20 cellular contexts compared by ENCODE assay signal in the genomic region with DNA sequence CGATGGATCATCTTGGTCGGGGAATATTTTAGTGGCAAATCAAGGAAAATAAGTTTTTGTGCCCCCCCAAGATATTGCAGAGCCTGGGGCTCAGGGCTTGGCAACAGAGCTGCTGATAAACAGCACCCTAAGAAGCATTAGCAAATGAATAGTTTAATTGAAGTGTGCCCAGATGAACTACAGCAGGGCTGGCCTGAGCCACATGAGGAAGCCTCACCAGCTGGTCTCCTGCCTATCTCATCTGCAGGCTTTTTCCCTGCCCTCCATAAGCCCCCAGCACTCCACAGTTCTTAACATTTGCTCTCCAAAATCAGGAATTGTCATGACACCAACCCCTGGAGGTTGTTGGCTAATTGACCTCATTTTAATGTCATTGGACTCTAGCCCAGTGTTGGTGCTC.
DNase-seq lines count a peak whose midpoint lies in the region; ATAC-seq and TF ChIP-seq lines count a peak whose summit lies in the region.
"Had no signal": no experiment of that assay in that cellular context is flagged by ENCODE, and none has a peak within 500 bp of the region (broad histone marks: within the 10 kb centered on the region; RNA-seq: fewer than 3 reads in every experiment).

No MANE protein-coding gene starts in this region.

- peaks cover 45% of the 10 kb centered on the region for H3K4me1 Mint-ChIP-seq in WTC11
- peaks cover 29% of the 10 kb centered on the region for H3K4me1 Mint-ChIP-seq in glutamatergic neuron (ENCODE audit: low read depth, unreplicated experiment)
- no peaks in the 10 kb centered on the region for H3K4me1 Mint-ChIP-seq in stimulated activated effector memory CD8-positive, alpha-beta T cell treated with anti-CD3 and anti-CD28 coated beads, Interleukin-12 subunit alpha, Interleukin-12 subunit beta, amount 100 ng/mL, for 72 hours

- H3K79me1 ChIP-seq in neuronal stem cell (ENCODE audit: low read depth, low read length): no peaks in the 10 kb centered on the region

- H2AK5ac ChIP-seq in neuronal stem cell (ENCODE audit: low read depth, low read length): no peak overlapping the region

- no peak overlapping the region for H3K9ac ChIP-seq in neuronal stem cell (ENCODE audit: low read depth, low read length, poor library complexity)
- H3K9ac ChIP-seq: BLaER1 had no signal

- no peak overlapping the region for H2BK5ac ChIP-seq in neuronal stem cell (ENCODE audit: low read length)

- H3K27ac Mint-ChIP-seq in WTC11 (no peak overlapping the region), glutamatergic neuron (ENCODE audit: unreplicated experiment) (peak overlapping the region; percentile 69)
- H3K27ac Mint-ChIP-seq in stimulated activated effector memory CD8-positive, alpha-beta T cell treated with anti-CD3 and anti-CD28 coated beads, Interleukin-12 subunit alpha, Interleukin-12 subunit beta, amount 100 ng/mL, for 72 hours: no peak overlapping the region
- H3K27ac Mint-ChIP-seq: B cell; CD4-positive, CD25-positive, alpha-beta regulatory T cell; CD8-positive, alpha-beta T cell had no signal

- H4K91ac ChIP-seq in neuronal stem cell (ENCODE audit: low read depth, low read length, poor library complexity): no peak overlapping the region

- H3K27me3 Mint-ChIP-seq in WTC11 (ENCODE audit: low read depth) (no peaks in the 10 kb centered on the region), glutamatergic neuron (ENCODE audit: unreplicated experiment) (peaks cover 5% of the 10 kb centered on the region)

- peak overlapping the region; percentile 2 for H2AFZ ChIP-seq in neuronal stem cell (ENCODE audit: low read length)

- H3K27ac ChIP-seq in neuronal stem cell (replicated peaks; ENCODE audit: low read length) (no peak overlapping the region), coronary artery (no peak overlapping the region)
- H3K27ac ChIP-seq: 22Rv1, BLaER1, C4-2B had no signal

- H3K4me3 Mint-ChIP-seq in WTC11: no peak overlapping the region
- no peak overlapping the region for H3K4me3 Mint-ChIP-seq in glutamatergic neuron (ENCODE audit: unreplicated experiment)
- no peak overlapping the region for H3K4me3 Mint-ChIP-seq in stimulated activated effector memory CD8-positive, alpha-beta T cell treated with anti-CD3 and anti-CD28 coated beads, Interleukin-12 subunit alpha, Interleukin-12 subunit beta, amount 100 ng/mL, for 72 hours
- H3K4me3 Mint-ChIP-seq: B cell; CD4-positive, CD25-positive, alpha-beta regulatory T cell; CD8-positive, alpha-beta T cell had no signal

- ATAC-seq in WTC11: peak; percentile 38; the same call in 1 of the 2 replicates
- no peak for ATAC-seq in GM18505 (IDR thresholded peaks at IDR 0.05; ENCODE audit: unreplicated experiment)
- ATAC-seq in stimulated activated effector memory CD8-positive, alpha-beta T cell treated with anti-CD3 and anti-CD28 coated beads, Interleukin-12 subunit alpha, Interleukin-12 subunit beta, amount 100 ng/mL, for 72 hours: no peak
- ATAC-seq: CD8-positive, alpha-beta T cell had no signal

- H2BK12ac ChIP-seq in neuronal stem cell (ENCODE audit: low read length): no peak overlapping the region

- H3K4me3 ChIP-seq in neuronal stem cell (ENCODE audit: low read length in 2 of 2) (no peak overlapping the region), coronary artery (no peak overlapping the region)
- H3K4me3 ChIP-seq: BLaER1, HAP-1 had no signal

- no peak overlapping the region for H3K14ac ChIP-seq in neuronal stem cell (ENCODE audit: low read length)

- POLR2A ChIA-PET in WTC11 (lab: Charles Lee): no interaction called here

- no peak overlapping the region for H4K8ac ChIP-seq in neuronal stem cell (ENCODE audit: low read depth, low read length)

- CTCF ChIA-PET in WTC11 (lab: Charles Lee): no interaction called here

- H3K9me3 ChIP-seq in neuronal stem cell (replicated peaks in 1 of 2; ENCODE audit: control insufficient read depth in 2 of 2, insufficient read depth in 1 of 2, low read depth in 1 of 2, low read length in 2 of 2): peaks cover 4 to 26% of the 10 kb centered on the region in 2 donors
- H3K9me3 ChIP-seq: Caco-2, HAP-1 had no signal

- H3K4ac ChIP-seq in neuronal stem cell (ENCODE audit: low read length): no peak overlapping the region

- no peak overlapping the region for H3K4me2 ChIP-seq in neuronal stem cell (ENCODE audit: insufficient read depth, low read length, poor library complexity, severe bottlenecking)
- H3K4me2 ChIP-seq: BLaER1 had no signal

- no peak for TF ChIP-seq CTCF in WTC11 (IDR thresholded peaks at IDR 0.05)
- no peak for TF ChIP-seq CTCF in glutamatergic neuron (IDR thresholded peaks at IDR 0.05; ENCODE audit: partially characterized antibody, unreplicated experiment)
- no peak for TF ChIP-seq CTCF in coronary artery (IDR thresholded peaks at IDR 0.05)

- peaks cover 19 to 30% of the 10 kb centered on the region in 2 donors for H3K4me1 ChIP-seq in neuronal stem cell (ENCODE audit: control insufficient read depth in 2 of 2, insufficient read depth in 1 of 2, low read depth in 1 of 2, low read length in 2 of 2)
- H3K4me1 ChIP-seq: Caco-2, HAP-1 had no signal

- no peak for TF ChIP-seq POLR2A in GM18505 (IDR thresholded peaks at IDR 0.05; ENCODE audit: borderline replicate concordance, extremely low read depth, insufficient read depth, insufficient read length)

- peaks cover 11% of the 10 kb centered on the region for H3K9me3 Mint-ChIP-seq in WTC11
- H3K9me3 Mint-ChIP-seq in glutamatergic neuron (ENCODE audit: unreplicated experiment): peaks cover 7% of the 10 kb centered on the region
- H3K9me3 Mint-ChIP-seq in stimulated activated effector memory CD8-positive, alpha-beta T cell treated with anti-CD3 and anti-CD28 coated beads, Interleukin-12 subunit alpha, Interleukin-12 subunit beta, amount 100 ng/mL, for 72 hours: no peaks in the 10 kb centered on the region
- H3K9me3 Mint-ChIP-seq: CD8-positive, alpha-beta T cell had no signal

- DNase-seq in NCI-H82 (lab: John Stamatoyannopoulos, UW) (peak; percentile 58), NCI-H82 treated with DMSO at 0.1 percent for 48 hours (lab: John Stamatoyannopoulos, UW; ENCODE audit: unreplicated experiment) (no peak), WTC11 (ENCODE audit: low spot score) (no peak), glutamatergic neuron (peak; percentile 35), neuronal stem cell (ENCODE audit: low spot score) (no peak), coronary artery (ENCODE audit: low spot score) (no peak)
- DNase-seq in stimulated activated effector memory CD8-positive, alpha-beta T cell treated with anti-CD3 and anti-CD28 coated beads, Interleukin-12 subunit alpha, Interleukin-12 subunit beta, amount 100 ng/mL, for 72 hours (ENCODE audit: low spot score in 2 of 2): no peak
- DNase-seq: Caco-2; CD4-positive, CD25-positive, alpha-beta regulatory T cell; CD8-positive, alpha-beta T cell; DMS 273 treated with DMSO at 0.1 percent for 48 hours; DMS79; EL; GDM1 had no signal

- no peak overlapping the region for H3K18ac ChIP-seq in neuronal stem cell (ENCODE audit: low read length)

- no peak overlapping the region for H3K23ac ChIP-seq in neuronal stem cell (ENCODE audit: low read depth, low read length, poor library complexity)

- no peaks in the 10 kb centered on the region for H3K36me3 ChIP-seq in neuronal stem cell (replicated peaks in 1 of 2; ENCODE audit: control insufficient read depth in 2 of 2, insufficient read depth in 2 of 2, low read length in 2 of 2)
- H3K36me3 ChIP-seq: BLaER1, HAP-1 had no signal

- H3K27me3 ChIP-seq in neuronal stem cell (ENCODE audit: control insufficient read depth in 3 of 3, insufficient read depth in 3 of 3, low read depth in 1 of 3, low read length in 3 of 3): no peaks in the 10 kb centered on the region
- H3K27me3 ChIP-seq: BLaER1 had no signal

- no peak overlapping the region for H2BK15ac ChIP-seq in neuronal stem cell (ENCODE audit: low read length)

- no peak overlapping the region for H2BK120ac ChIP-seq in neuronal stem cell (ENCODE audit: low read depth, low read length)

- no CpG with 5 or more reads among the region's 2 CpGs for WGBS in neuronal stem cell (ENCODE audit: extremely low coverage in 2 of 2, insufficient read length in 2 of 2, insufficient replicate concordance in 1 of 2), 2 donors

- H3K36me3 Mint-ChIP-seq in WTC11 (no peaks in the 10 kb centered on the region), glutamatergic neuron (ENCODE audit: unreplicated experiment) (peaks cover 15% of the 10 kb centered on the region)
- no peaks in the 10 kb centered on the region for H3K36me3 Mint-ChIP-seq in stimulated activated effector memory CD8-positive, alpha-beta T cell treated with anti-CD3 and anti-CD28 coated beads, Interleukin-12 subunit alpha, Interleukin-12 subunit beta, amount 100 ng/mL, for 72 hours
- H3K36me3 Mint-ChIP-seq: CD4-positive, CD25-positive, alpha-beta regulatory T cell; CD8-positive, alpha-beta T cell had no signal

TF ChIP-seq in WTC11, 78 proteins besides CTCF, POLR2A, EP300 and RAD21:
- TF ChIP-seq, protein P1, sequence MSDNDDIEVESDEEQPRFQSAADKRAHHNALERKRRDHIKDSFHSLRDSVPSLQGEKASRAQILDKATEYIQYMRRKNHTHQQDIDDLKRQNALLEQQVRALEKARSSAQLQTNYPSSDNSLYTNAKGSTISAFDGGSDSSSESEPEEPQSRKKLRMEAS (CRISPR knock-in tag; IDR thresholded peaks at IDR 0.05): no peak
- TF ChIP-seq GABPB1 (CRISPR knock-in tag; IDR thresholded peaks at IDR 0.05) (no peak), TP53 (CRISPR knock-in tag; IDR thresholded peaks at IDR 0.05) (no peak), NR2C2 (CRISPR knock-in tag; IDR thresholded peaks at IDR 0.05) (no peak), ZNF232 (CRISPR knock-in tag; IDR thresholded peaks at IDR 0.05) (no peak), ZNF138 (CRISPR knock-in tag; conservative IDR thresholded peaks at IDR 0.05) (no peak), HMGA2 (CRISPR knock-in tag; IDR thresholded peaks at IDR 0.05) (no peak), JUN (CRISPR knock-in tag; IDR thresholded peaks at IDR 0.05) (no peak), ZNF121 (CRISPR knock-in tag; IDR thresholded peaks at IDR 0.05) (no peak), RORB (CRISPR knock-in tag; IDR thresholded peaks at IDR 0.05) (no peak), IRF2 (CRISPR knock-in tag; IDR thresholded peaks at IDR 0.05; ENCODE audit: borderline replicate concordance, low read depth) (no peak), NR1H2 (CRISPR knock-in tag; IDR thresholded peaks at IDR 0.05) (no peak)

Comparison
In these comparisons a context has a peak if more than half of its experiments do, and no peak if none do; other contexts are left out.
1. DNase-seq: peak in NCI-H82 (single experiment) and glutamatergic neuron (single experiment); none in NCI-H82 treated with DMSO at 0.1 percent for 48 hours (single experiment), WTC11 (single experiment), neuronal stem cell (single experiment), stimulated activated effector memory CD8-positive, alpha-beta T cell treated with anti-CD3 and anti-CD28 coated beads, Interleukin-12 subunit alpha, Interleukin-12 subunit beta, amount 100 ng/mL, for 72 hours (0 of 2) and coronary artery (single experiment).